ENCODE assay signal across 30 cellular contexts in the genomic region with DNA sequence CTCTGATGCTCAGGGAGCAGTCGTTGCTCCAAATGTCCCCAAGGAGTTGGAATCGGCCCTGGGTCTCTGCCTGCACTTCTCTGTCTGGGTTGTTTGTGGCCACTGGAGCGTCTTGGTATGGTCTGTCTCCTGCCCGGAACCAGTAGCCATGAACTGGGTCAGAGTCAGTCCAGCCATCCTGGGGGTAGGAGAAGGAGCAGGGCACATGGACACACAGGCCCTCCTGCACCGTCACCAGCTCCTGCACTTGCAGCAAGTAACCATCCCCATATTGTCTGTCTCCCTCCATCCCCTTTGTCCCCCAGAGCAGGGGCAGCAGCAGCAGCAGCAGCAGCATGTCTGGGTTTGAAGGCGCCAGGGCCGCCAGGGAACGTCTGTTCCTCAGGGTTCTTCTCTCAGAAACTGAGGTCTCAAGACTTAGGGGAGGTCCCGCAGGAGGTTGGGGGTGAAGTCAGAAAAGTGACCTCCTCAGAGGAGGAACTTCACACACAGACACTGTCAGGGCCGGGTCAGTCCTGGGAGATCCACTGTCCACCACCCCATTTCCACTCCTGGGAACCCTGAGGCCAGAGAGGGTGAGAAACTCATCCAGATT. TPM values are rescaled to one million over a fixed set of nuclear protein-coding genes. Genes with fewer than 3 reads are reported as not detected.
DNase-seq lines count a peak whose midpoint lies in the region; ATAC-seq and TF ChIP-seq lines count a peak whose summit lies in the region.
"Had no signal": no experiment of that assay in that cellular context is flagged by ENCODE, and none has a peak within 500 bp of the region (broad histone marks: within the 10 kb centered on the region; RNA-seq: fewer than 3 reads in every experiment).

A gene (minus strand): TSS at position 404 of the 595 bp plus-strand sequence. CDS start 67 bp downstream, at position 337.

- intact Hi-C loops in posterior vena cava (cut with DNase I), result loop anchor here in 1 of 2 donors (5.0 kb wide), 1 partner anchor 1874 kb away; a partner anchor contains a TSS

- no peaks in the 10 kb centered on the region for H3K36me3 Mint-ChIP-seq in type B pancreatic cell
- H3K36me3 Mint-ChIP-seq: activated naive CD4-positive, alpha-beta T cell treated with anti-CD3 and anti-CD28 coated beads, Interleukin-2, amount 10 ng/mL, durations not matched to agents 7 days and 5 days; immature natural killer cell had no signal

- DNase-seq in stimulated activated naive CD8-positive, alpha-beta T cell treated with anti-CD3 and anti-CD28 coated beads, Interleukin-15, amount 100 ng/mL, for 72 hours, result no peak
- DNase-seq in stimulated activated naive CD8-positive, alpha-beta T cell treated with anti-CD3 and anti-CD28 coated beads, Interleukin-15, Interleukin-2, amounts not matched to agents 100 U/mL and 50 U/mL, for 24 hours, result no peak
- DNase-seq in posterior vena cava (ENCODE audit: low spot score), result peak; percentile 50
- peak; percentile 43 for DNase-seq in type B pancreatic cell (ENCODE audit: extremely low spot score, unreplicated experiment)
- no peak for DNase-seq in NCI-H1930 (lab: John Stamatoyannopoulos, UW)
- no peak for DNase-seq in kidney glomerular epithelial cell (lab: John Stamatoyannopoulos, UW)
- DNase-seq: activated CD4-positive, CD25-positive, alpha-beta regulatory T cell; activated naive CD4-positive, alpha-beta T cell treated with anti-CD3 and anti-CD28 coated beads, Interleukin-2, amount 10 ng/mL, durations not matched to agents 7 days and 5 days; anterior cingulate cortex; colonic mucosa; DMS153; effector memory CD8-positive, alpha-beta T cell; H7; immature natural killer cell; KBM-7; left lung; NCI-H1105; NCI-H187 treated with DMSO at 0.1 percent for 48 hours; NCI-H524; T-helper 17 cell; transverse colon had no signal

- H3K4me1 Mint-ChIP-seq in stimulated activated naive CD8-positive, alpha-beta T cell treated with anti-CD3 and anti-CD28 coated beads, Interleukin-15, amount 100 ng/mL, for 72 hours, result peaks cover 6% of the 10 kb centered on the region
- H3K4me1 Mint-ChIP-seq in type B pancreatic cell (ENCODE audit: unreplicated experiment), result no peaks in the 10 kb centered on the region
- H3K4me1 Mint-ChIP-seq: activated naive CD4-positive, alpha-beta T cell treated with anti-CD3 and anti-CD28 coated beads, Interleukin-2, amount 10 ng/mL, durations not matched to agents 7 days and 5 days had no signal

- peaks cover 74% of the 10 kb centered on the region for H3K27me3 Mint-ChIP-seq in stimulated activated naive CD8-positive, alpha-beta T cell treated with anti-CD3 and anti-CD28 coated beads, Interleukin-15, amount 100 ng/mL, for 72 hours
- H3K27me3 Mint-ChIP-seq in type B pancreatic cell, result peaks cover 27% of the 10 kb centered on the region

- ATAC-seq in stimulated activated naive CD8-positive, alpha-beta T cell treated with anti-CD3 and anti-CD28 coated beads, Interleukin-15, amount 100 ng/mL, for 72 hours, result no peak
- no peak for ATAC-seq in stimulated activated naive CD8-positive, alpha-beta T cell treated with anti-CD3 and anti-CD28 coated beads, Interleukin-15, Interleukin-2, amounts not matched to agents 100 U/mL and 50 U/mL, for 24 hours
- ATAC-seq in GM19455 (IDR thresholded peaks at IDR 0.05; ENCODE audit: unreplicated experiment), result no peak
- ATAC-seq: effector memory CD8-positive, alpha-beta T cell; GM12878; left lung; SK-N-SH treated with all-trans-retinoic acid at 6 μM for 48 hours; T-helper 17 cell had no signal

- H3K27me3 ChIP-seq in layer of hippocampus (ENCODE audit: control insufficient read depth, insufficient read depth, low read length), result peaks cover 8% of the 10 kb centered on the region
- H3K27me3 ChIP-seq: colonic mucosa had no signal

- no peak within 1 kb of the TSS for H3K4me3 Mint-ChIP-seq in stimulated activated naive CD8-positive, alpha-beta T cell treated with anti-CD3 and anti-CD28 coated beads, Interleukin-15, amount 100 ng/mL, for 72 hours
- no peak within 1 kb of the TSS for H3K4me3 Mint-ChIP-seq in type B pancreatic cell
- H3K4me3 Mint-ChIP-seq: activated naive CD4-positive, alpha-beta T cell treated with anti-CD3 and anti-CD28 coated beads, Interleukin-2, amount 10 ng/mL, durations not matched to agents 7 days and 5 days; effector memory CD8-positive, alpha-beta T cell; immature natural killer cell; stimulated activated naive CD8-positive, alpha-beta T cell treated with anti-CD3 and anti-CD28 coated beads, Interleukin-15, Interleukin-2, amounts not matched to agents 100 ng/mL and 50 ng/mL, for 24 hours; T-helper 17 cell had no signal

- peak within 1 kb of the TSS; percentile 76 for H3K27ac ChIP-seq in layer of hippocampus (ENCODE audit: low read depth, low read length)
- H3K27ac ChIP-seq: BLaER1, breast epithelium, colonic mucosa, left lung had no signal

- H3K27ac Mint-ChIP-seq in stimulated activated naive CD8-positive, alpha-beta T cell treated with anti-CD3 and anti-CD28 coated beads, Interleukin-15, amount 100 ng/mL, for 72 hours, result peak within 1 kb of the TSS; percentile 4 to 36
- H3K27ac Mint-ChIP-seq in type B pancreatic cell, result no peak within 1 kb of the TSS
- H3K27ac Mint-ChIP-seq: activated naive CD4-positive, alpha-beta T cell treated with anti-CD3 and anti-CD28 coated beads, Interleukin-2, amount 10 ng/mL, durations not matched to agents 7 days and 5 days; stimulated activated naive CD8-positive, alpha-beta T cell treated with anti-CD3 and anti-CD28 coated beads, Interleukin-15, Interleukin-2, amounts not matched to agents 100 ng/mL and 50 ng/mL, for 24 hours; T-helper 17 cell had no signal

- TF ChIP-seq CTCF in type B pancreatic cell (conservative IDR thresholded peaks at IDR 0.05), result no peak

- H3K9me3 Mint-ChIP-seq in stimulated activated naive CD8-positive, alpha-beta T cell treated with anti-CD3 and anti-CD28 coated beads, Interleukin-15, amount 100 ng/mL, for 72 hours, result no peaks in the 10 kb centered on the region
- H3K9me3 Mint-ChIP-seq in type B pancreatic cell, result no peaks in the 10 kb centered on the region
- H3K9me3 Mint-ChIP-seq: activated naive CD4-positive, alpha-beta T cell treated with anti-CD3 and anti-CD28 coated beads, Interleukin-2, amount 10 ng/mL, durations not matched to agents 7 days and 5 days; effector memory CD8-positive, alpha-beta T cell; immature natural killer cell; stimulated activated naive CD8-positive, alpha-beta T cell treated with anti-CD3 and anti-CD28 coated beads, Interleukin-15, Interleukin-2, amounts not matched to agents 100 ng/mL and 50 ng/mL, for 24 hours had no signal

RNA-seq across cellular contexts. Expression of the gene that starts here (rescaled TPM):
- under 1 TPM; 0.19 to 0.42 TPM for total RNA-seq in posterior vena cava
- total RNA-seq in type B pancreatic cell (ENCODE audit: low replicate concordance), result not detected in 2 replicates
- total RNA-seq: epithelial cell of proximal tubule, GM12878, H7, M059J, T-helper 17 cell had no signal

Comparison
In these comparisons a context has a peak if more than half of its experiments do, and no peak if none do; other contexts are left out.
1. Peak in DNase-seq in posterior vena cava; RNA of the gene not detected or under 1 TPM.
2. Peak in DNase-seq in type B pancreatic cell; RNA of the gene not detected or under 1 TPM.